Comparison of ENCODE assay signal across 32 cellular contexts in genomic region chrX:65331371-65331770, GRCh38.
"Had no signal": no experiment of that assay in that cellular context is flagged by ENCODE, and none has a peak within 500 bp of the region (broad histone marks: within the 10 kb centered on the region; RNA-seq: fewer than 3 reads in every experiment).

No MANE protein-coding gene starts in this region.

- H3K9me3 ChIP-seq: adrenal gland, body of pancreas had no signal

- H3K36me3 ChIP-seq: adrenal gland, ascending aorta, brain microvascular endothelial cell, breast epithelium, cardiac muscle cell had no signal

- ATAC-seq: activated naive CD4-positive, alpha-beta T cell treated with anti-CD3 and anti-CD28 coated beads, Interleukin-2, amount 50 U/mL, for 72 hours; activated naive CD8-positive, alpha-beta T cell treated with anti-CD3 and anti-CD28 coated beads, Interleukin-2, amount 50 U/mL, for 24 hours; activated T-cell treated with anti-CD3 and anti-CD28 coated beads, Interleukin-2, amount 50 U/mL, for 4 hours; activated T-cell treated with anti-CD3 and anti-CD28 coated beads, Interleukin-2, amount 50 U/mL, for 72 hours; activated T-helper 17 cell treated with anti-CD3 and anti-CD28 coated beads, Interleukin-2, amount 50 U/mL, for 72 hours; body of pancreas had no signal

- H3K4me3 ChIP-seq: adrenal gland, ascending aorta, body of pancreas, breast epithelium, cardiac muscle cell had no signal

- DNase-seq: activated effector memory CD4-positive, alpha-beta T cell treated with anti-CD3 and anti-CD28 coated beads, Interleukin-2, amount 50 U/mL, for 16 hours; activated effector memory CD4-positive, alpha-beta T cell treated with Interleukin-2 at 50 U/mL for 16 hours; activated gamma-delta T cell; activated gamma-delta T cell treated with Interleukin-2 at 50 U/mL for 16 hours; activated naive CD4-positive, alpha-beta T cell; activated naive CD4-positive, alpha-beta T cell treated with anti-CD3 and anti-CD28 coated beads for 36 hours; activated naive CD4-positive, alpha-beta T cell treated with anti-CD3 and anti-CD28 coated beads, Interleukin-2, amount 10 ng/mL, durations not matched to agents 7 days and 5 days; activated naive CD4-positive, alpha-beta T cell treated with anti-CD3 and anti-CD28 coated beads, Interleukin-2, amount 50 U/mL, for 16 hours; activated naive CD4-positive, alpha-beta T cell treated with Interleukin-2 at 50 U/mL for 16 hours; activated naive CD8-positive, alpha-beta T cell treated with anti-CD3 and anti-CD28 coated beads for 36 hours; activated naive CD8-positive, alpha-beta T cell treated with anti-CD3 and anti-CD28 coated beads, Interleukin-2, amount 10 ng/mL, durations not matched to agents 7 days and 5 days; activated naive CD8-positive, alpha-beta T cell treated with anti-CD3 and anti-CD28 coated beads, Interleukin-2, amount 50 U/mL, for 24 hours; activated T-cell treated with anti-CD3 and anti-CD28 coated beads, Interleukin-2, amount 50 U/mL, for 24 hours; activated T-cell treated with anti-CD3 and anti-CD28 coated beads, Interleukin-2, amount 50 U/mL, for 4 hours; activated T-cell treated with anti-CD3 and anti-CD28 coated beads, Interleukin-2, amount 50 U/mL, for 48 hours; activated T-cell treated with anti-CD3 and anti-CD28 coated beads, Interleukin-2, amount 50 U/mL, for 72 hours; adrenal gland; amniotic stem cell; amygdala; anterior cingulate cortex; body of pancreas; brain microvascular endothelial cell; caudate nucleus; central memory CD4-positive, alpha-beta T cell; cerebellar nuclear complex had no signal

- FAIRE-seq: astrocyte, bronchial epithelial cell had no signal

- H3K4me1 ChIP-seq: adrenal gland, ascending aorta, body of pancreas, breast epithelium had no signal

- H3K27ac ChIP-seq: adrenal gland, ascending aorta, body of pancreas, brain microvascular endothelial cell, breast epithelium, cardiac muscle cell had no signal

- H3K27me3 ChIP-seq: adrenal gland, ascending aorta, body of pancreas, brain microvascular endothelial cell, cardiac muscle cell had no signal
